Comparison of ENCODE assay signal across 1 cellular context in the genomic region with DNA sequence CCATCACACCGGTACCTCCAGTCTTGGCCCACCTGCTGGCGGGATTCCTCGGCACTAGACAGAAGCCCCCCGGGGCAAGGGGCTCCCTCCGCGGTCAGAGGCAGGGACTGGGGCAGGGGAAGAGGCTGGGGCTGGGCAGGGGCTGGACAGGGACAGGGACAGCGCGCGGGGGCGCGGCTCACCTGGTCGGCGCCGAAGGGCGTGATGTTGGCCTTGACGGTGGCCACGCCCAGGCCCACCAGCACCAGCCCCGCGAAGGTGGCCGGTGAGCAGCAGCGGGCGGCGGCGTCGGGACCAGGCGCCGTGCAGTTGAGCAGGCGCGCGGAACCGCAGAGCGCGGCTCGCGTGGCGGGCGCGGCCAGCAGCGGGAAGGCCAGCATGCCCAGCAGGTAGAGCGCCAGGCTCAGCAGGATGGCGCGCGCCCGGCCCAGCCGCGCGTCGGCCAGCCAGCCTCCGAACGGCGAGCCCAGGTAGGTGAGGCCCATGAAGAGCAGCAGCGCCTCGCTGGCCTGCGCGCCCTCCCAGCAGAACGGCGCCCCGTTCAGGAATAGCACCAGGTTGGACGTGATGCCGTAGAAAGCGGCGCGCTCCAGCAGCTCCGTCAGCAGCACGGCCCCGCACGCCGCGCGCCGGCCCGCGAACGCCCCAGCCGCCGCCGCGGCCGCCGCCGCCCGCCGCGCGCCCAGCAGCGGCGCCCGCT.
TF ChIP-seq lines count a peak whose summit lies in the region.

No MANE protein-coding gene starts in this region.

TF ChIP-seq in HepG2, 621 proteins besides CTCF, POLR2A, EP300 and RAD21 (continued from another document and continues in another):
- TF ChIP-seq TMF1 (CRISPR knock-in tag; IDR thresholded peaks at IDR 0.05; ENCODE audit: low read depth) (no peak), FOXA3 (CRISPR knock-in tag; IDR thresholded peaks at IDR 0.05) (no peak), ZNF138 (CRISPR knock-in tag; IDR thresholded peaks at IDR 0.05; ENCODE audit: low read depth) (no peak), ZNF567 (CRISPR knock-in tag; IDR thresholded peaks at IDR 0.05; ENCODE audit: borderline replicate concordance) (no peak), PCBP1 (IDR thresholded peaks at IDR 0.05; ENCODE audit: borderline replicate concordance, low read depth, low read length) (0 out of 2 replicates have a peak, but pooled peaks have one; percentile 8), ZNF30 (CRISPR knock-in tag; IDR thresholded peaks at IDR 0.05) (no peak; the same call in 1 of the 2 replicates), FOXO1 (CRISPR knock-in tag; IDR thresholded peaks at IDR 0.05) (no peak), AGO1 (IDR thresholded peaks at IDR 0.05; ENCODE audit: low read depth, low read length, poor library complexity, severe bottlenecking) (no peak), NCOA5 (CRISPR knock-in tag; IDR thresholded peaks at IDR 0.05) (no peak), RARG (CRISPR knock-in tag; IDR thresholded peaks at IDR 0.05; ENCODE audit: low read depth) (no peak), NFE2L2 (IDR thresholded peaks at IDR 0.05; ENCODE audit: low read length) (no peak), MAFG (CRISPR knock-in tag; IDR thresholded peaks at IDR 0.05) (no peak), ZNF749 (CRISPR knock-in tag; IDR thresholded peaks at IDR 0.05; ENCODE audit: borderline replicate concordance) (0 out of 2 replicates have a peak, but pooled peaks have one; percentile 49), ZKSCAN8 (CRISPR knock-in tag; IDR thresholded peaks at IDR 0.05; ENCODE audit: borderline replicate concordance) (no peak), ZNF264 (CRISPR knock-in tag; IDR thresholded peaks at IDR 0.05) (no peak), SOX5 (CRISPR knock-in tag; IDR thresholded peaks at IDR 0.05; ENCODE audit: borderline replicate concordance) (no peak), PAWR (CRISPR knock-in tag; IDR thresholded peaks at IDR 0.05; ENCODE audit: borderline replicate concordance) (no peak), TSC22D2 (CRISPR knock-in tag; IDR thresholded peaks at IDR 0.05; ENCODE audit: borderline replicate concordance) (no peak; the same call in 1 of the 2 replicates), ZNF777 (CRISPR knock-in tag; IDR thresholded peaks at IDR 0.05) (peak; percentile 82; the same call in 1 of the 2 replicates), ZNF75D (CRISPR knock-in tag; IDR thresholded peaks at IDR 0.05; ENCODE audit: borderline replicate concordance) (no peak), REPIN1 (CRISPR knock-in tag; IDR thresholded peaks at IDR 0.05; ENCODE audit: borderline replicate concordance, low read depth) (no peak; the same call in 1 of the 2 replicates), ZSCAN12 (CRISPR knock-in tag; IDR thresholded peaks at IDR 0.05) (no peak), POLR2G (IDR thresholded peaks at IDR 0.05; ENCODE audit: low read depth, low read length) (no peak), KDM2A (CRISPR knock-in tag; IDR thresholded peaks at IDR 0.05; ENCODE audit: borderline replicate concordance, low read depth) (peak; percentile 34; the same call in 1 of the 2 replicates), MYC (CRISPR knock-in tag; IDR thresholded peaks at IDR 0.05; ENCODE audit: borderline replicate concordance) (0 out of 2 replicates have a peak, but pooled peaks have one; percentile 4), ZNF619 (CRISPR knock-in tag; IDR thresholded peaks at IDR 0.05) (no peak), IRX3 (CRISPR knock-in tag; IDR thresholded peaks at IDR 0.05; ENCODE audit: borderline replicate concordance, low read depth) (no peak), ZNF34 (CRISPR knock-in tag; IDR thresholded peaks at IDR 0.05; ENCODE audit: borderline replicate concordance) (no peak), ATF7-NPFF (CRISPR knock-in tag; IDR thresholded peaks at IDR 0.05; ENCODE audit: low read depth) (peak; percentile 76; the same call in 1 of the 2 replicates), KDM6A (CRISPR knock-in tag; IDR thresholded peaks at IDR 0.05; ENCODE audit: low read depth) (no peak)
- TF ChIP-seq, protein P1, sequence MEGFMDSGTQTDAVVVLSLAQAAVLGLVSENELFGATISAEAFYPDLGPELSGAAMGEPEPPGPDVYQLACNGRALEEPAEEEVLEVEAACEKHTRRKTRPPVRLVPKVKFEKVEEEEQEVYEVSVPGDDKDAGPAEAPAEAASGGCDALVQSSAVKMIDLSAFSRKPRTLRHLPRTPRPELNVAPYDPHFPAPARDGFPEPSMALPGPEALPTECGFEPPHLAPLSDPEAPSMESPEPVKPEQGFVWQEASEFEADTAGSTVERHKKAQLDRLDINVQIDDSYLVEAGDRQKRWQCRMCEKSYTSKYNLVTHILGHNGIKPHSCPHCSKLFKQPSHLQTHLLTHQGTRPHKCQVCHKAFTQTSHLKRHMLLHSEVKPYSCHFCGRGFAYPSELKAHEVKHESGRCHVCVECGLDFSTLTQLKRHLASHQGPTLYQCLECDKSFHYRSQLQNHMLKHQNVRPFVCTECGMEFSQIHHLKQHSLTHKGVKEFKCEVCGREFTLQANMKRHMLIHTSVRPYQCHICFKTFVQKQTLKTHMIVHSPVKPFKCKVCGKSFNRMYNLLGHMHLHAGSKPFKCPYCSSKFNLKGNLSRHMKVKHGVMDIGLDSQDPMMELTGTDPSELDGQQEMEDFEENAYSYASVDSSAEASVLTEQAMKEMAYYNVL (CRISPR knock-in tag; IDR thresholded peaks at IDR 0.05; ENCODE audit: borderline replicate concordance) = no peak
- TF ChIP-seq, protein P2, sequence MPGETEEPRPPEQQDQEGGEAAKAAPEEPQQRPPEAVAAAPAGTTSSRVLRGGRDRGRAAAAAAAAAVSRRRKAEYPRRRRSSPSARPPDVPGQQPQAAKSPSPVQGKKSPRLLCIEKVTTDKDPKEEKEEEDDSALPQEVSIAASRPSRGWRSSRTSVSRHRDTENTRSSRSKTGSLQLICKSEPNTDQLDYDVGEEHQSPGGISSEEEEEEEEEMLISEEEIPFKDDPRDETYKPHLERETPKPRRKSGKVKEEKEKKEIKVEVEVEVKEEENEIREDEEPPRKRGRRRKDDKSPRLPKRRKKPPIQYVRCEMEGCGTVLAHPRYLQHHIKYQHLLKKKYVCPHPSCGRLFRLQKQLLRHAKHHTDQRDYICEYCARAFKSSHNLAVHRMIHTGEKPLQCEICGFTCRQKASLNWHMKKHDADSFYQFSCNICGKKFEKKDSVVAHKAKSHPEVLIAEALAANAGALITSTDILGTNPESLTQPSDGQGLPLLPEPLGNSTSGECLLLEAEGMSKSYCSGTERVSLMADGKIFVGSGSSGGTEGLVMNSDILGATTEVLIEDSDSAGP (CRISPR knock-in tag; IDR thresholded peaks at IDR 0.05; ENCODE audit: borderline replicate concordance) = peak; percentile 2
- TF ChIP-seq, protein P3, sequence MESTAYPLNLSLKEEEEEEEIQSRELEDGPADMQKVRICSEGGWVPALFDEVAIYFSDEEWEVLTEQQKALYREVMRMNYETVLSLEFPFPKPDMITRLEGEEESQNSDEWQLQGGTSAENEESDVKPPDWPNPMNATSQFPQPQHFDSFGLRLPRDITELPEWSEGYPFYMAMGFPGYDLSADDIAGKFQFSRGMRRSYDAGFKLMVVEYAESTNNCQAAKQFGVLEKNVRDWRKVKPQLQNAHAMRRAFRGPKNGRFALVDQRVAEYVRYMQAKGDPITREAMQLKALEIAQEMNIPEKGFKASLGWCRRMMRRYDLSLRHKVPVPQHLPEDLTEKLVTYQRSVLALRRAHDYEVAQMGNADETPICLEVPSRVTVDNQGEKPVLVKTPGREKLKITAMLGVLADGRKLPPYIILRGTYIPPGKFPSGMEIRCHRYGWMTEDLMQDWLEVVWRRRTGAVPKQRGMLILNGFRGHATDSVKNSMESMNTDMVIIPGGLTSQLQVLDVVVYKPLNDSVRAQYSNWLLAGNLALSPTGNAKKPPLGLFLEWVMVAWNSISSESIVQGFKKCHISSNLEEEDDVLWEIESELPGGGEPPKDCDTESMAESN (CRISPR knock-in tag; conservative IDR thresholded peaks at IDR 0.05) = no peak
- TF ChIP-seq, protein P4, sequence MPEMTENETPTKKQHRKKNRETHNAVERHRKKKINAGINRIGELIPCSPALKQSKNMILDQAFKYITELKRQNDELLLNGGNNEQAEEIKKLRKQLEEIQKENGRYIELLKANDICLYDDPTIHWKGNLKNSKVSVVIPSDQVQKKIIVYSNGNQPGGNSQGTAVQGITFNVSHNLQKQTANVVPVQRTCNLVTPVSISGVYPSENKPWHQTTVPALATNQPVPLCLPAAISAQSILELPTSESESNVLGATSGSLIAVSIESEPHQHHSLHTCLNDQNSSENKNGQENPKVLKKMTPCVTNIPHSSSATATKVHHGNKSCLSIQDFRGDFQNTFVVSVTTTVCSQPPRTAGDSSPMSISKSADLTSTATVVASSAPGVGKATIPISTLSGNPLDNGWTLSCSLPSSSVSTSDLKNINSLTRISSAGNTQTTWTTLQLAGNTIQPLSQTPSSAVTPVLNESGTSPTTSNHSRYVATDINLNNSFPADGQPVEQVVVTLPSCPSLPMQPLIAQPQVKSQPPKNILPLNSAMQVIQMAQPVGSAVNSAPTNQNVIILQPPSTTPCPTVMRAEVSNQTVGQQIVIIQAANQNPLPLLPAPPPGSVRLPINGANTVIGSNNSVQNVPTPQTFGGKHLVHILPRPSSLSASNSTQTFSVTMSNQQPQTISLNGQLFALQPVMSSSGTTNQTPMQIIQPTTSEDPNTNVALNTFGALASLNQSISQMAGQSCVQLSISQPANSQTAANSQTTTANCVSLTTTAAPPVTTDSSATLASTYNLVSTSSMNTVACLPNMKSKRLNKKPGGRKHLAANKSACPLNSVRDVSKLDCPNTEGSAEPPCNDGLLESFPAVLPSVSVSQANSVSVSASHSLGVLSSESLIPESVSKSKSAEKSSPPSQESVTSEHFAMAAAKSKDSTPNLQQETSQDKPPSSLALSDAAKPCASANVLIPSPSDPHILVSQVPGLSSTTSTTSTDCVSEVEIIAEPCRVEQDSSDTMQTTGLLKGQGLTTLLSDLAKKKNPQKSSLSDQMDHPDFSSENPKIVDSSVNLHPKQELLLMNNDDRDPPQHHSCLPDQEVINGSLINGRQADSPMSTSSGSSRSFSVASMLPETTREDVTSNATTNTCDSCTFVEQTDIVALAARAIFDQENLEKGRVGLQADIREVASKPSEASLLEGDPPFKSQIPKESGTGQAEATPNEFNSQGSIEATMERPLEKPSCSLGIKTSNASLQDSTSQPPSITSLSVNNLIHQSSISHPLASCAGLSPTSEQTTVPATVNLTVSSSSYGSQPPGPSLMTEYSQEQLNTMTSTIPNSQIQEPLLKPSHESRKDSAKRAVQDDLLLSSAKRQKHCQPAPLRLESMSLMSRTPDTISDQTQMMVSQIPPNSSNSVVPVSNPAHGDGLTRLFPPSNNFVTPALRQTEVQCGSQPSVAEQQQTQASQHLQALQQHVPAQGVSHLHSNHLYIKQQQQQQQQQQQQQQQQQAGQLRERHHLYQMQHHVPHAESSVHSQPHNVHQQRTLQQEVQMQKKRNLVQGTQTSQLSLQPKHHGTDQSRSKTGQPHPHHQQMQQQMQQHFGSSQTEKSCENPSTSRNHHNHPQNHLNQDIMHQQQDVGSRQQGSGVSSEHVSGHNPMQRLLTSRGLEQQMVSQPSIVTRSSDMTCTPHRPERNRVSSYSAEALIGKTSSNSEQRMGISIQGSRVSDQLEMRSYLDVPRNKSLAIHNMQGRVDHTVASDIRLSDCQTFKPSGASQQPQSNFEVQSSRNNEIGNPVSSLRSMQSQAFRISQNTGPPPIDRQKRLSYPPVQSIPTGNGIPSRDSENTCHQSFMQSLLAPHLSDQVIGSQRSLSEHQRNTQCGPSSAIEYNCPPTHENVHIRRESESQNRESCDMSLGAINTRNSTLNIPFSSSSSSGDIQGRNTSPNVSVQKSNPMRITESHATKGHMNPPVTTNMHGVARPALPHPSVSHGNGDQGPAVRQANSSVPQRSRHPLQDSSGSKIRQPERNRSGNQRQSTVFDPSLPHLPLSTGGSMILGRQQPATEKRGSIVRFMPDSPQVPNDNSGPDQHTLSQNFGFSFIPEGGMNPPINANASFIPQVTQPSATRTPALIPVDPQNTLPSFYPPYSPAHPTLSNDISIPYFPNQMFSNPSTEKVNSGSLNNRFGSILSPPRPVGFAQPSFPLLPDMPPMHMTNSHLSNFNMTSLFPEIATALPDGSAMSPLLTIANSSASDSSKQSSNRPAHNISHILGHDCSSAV (CRISPR knock-in tag; IDR thresholded peaks at IDR 0.05; ENCODE audit: borderline replicate concordance) = no peak
- TF ChIP-seq, protein P5, sequence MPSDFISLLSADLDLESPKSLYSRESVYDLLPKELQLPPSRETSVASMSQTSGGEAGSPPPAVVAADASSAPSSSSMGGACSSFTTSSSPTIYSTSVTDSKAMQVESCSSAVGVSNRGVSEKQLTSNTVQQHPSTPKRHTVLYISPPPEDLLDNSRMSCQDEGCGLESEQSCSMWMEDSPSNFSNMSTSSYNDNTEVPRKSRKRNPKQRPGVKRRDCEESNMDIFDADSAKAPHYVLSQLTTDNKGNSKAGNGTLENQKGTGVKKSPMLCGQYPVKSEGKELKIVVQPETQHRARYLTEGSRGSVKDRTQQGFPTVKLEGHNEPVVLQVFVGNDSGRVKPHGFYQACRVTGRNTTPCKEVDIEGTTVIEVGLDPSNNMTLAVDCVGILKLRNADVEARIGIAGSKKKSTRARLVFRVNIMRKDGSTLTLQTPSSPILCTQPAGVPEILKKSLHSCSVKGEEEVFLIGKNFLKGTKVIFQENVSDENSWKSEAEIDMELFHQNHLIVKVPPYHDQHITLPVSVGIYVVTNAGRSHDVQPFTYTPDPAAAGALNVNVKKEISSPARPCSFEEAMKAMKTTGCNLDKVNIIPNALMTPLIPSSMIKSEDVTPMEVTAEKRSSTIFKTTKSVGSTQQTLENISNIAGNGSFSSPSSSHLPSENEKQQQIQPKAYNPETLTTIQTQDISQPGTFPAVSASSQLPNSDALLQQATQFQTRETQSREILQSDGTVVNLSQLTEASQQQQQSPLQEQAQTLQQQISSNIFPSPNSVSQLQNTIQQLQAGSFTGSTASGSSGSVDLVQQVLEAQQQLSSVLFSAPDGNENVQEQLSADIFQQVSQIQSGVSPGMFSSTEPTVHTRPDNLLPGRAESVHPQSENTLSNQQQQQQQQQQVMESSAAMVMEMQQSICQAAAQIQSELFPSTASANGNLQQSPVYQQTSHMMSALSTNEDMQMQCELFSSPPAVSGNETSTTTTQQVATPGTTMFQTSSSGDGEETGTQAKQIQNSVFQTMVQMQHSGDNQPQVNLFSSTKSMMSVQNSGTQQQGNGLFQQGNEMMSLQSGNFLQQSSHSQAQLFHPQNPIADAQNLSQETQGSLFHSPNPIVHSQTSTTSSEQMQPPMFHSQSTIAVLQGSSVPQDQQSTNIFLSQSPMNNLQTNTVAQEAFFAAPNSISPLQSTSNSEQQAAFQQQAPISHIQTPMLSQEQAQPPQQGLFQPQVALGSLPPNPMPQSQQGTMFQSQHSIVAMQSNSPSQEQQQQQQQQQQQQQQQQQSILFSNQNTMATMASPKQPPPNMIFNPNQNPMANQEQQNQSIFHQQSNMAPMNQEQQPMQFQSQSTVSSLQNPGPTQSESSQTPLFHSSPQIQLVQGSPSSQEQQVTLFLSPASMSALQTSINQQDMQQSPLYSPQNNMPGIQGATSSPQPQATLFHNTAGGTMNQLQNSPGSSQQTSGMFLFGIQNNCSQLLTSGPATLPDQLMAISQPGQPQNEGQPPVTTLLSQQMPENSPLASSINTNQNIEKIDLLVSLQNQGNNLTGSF (CRISPR knock-in tag; IDR thresholded peaks at IDR 0.05) = no peak
- TF ChIP-seq, protein P6, sequence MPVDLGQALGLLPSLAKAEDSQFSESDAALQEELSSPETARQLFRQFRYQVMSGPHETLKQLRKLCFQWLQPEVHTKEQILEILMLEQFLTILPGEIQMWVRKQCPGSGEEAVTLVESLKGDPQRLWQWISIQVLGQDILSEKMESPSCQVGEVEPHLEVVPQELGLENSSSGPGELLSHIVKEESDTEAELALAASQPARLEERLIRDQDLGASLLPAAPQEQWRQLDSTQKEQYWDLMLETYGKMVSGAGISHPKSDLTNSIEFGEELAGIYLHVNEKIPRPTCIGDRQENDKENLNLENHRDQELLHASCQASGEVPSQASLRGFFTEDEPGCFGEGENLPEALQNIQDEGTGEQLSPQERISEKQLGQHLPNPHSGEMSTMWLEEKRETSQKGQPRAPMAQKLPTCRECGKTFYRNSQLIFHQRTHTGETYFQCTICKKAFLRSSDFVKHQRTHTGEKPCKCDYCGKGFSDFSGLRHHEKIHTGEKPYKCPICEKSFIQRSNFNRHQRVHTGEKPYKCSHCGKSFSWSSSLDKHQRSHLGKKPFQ (CRISPR knock-in tag; IDR thresholded peaks at IDR 0.05; ENCODE audit: insufficient replicate concordance) = no peak
